8 cellular contexts compared by ENCODE assay signal in the genomic region with DNA sequence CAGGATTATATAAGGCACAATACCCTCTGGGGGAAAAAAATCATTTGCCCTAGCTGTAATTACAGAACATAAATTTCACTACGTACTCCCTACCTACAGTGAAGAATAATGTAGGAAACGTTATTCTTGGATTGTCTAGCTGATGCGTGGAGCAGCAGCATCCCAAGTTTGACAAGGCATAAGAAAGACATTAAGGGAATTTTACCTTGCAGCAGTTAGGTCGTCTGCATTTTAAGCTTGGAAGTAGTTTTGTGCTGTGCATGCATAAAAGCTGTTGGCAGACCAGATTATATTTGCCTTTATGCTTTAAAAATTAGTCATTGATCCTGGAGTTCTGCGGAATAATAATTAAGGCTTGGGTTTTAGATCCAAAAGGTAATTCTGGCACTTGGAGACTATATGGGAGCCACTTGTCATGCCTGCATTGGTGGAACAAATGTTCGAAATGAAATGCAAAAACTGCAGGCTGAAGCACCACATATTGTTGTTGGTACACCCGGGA. TPM values are rescaled to one million over a fixed set of nuclear protein-coding genes. Genes with fewer than 3 reads are reported as not detected.
DNase-seq lines count a peak whose midpoint lies in the region; ATAC-seq lines count a peak whose summit lies in the region.

No MANE protein-coding gene starts in this region.

- H3K4me3 ChIP-seq in iPS-18c (ENCODE audit: insufficient read depth, low read depth, low read length) = peak overlapping the region; percentile 98
- H3K4me3 ChIP-seq in stomach smooth muscle (ENCODE audit: low read length in 2 of 2) = peak overlapping the region; percentile 88 to 100

- H3K9ac ChIP-seq in stomach smooth muscle (ENCODE audit: low read length in 2 of 2) = peak overlapping the region; percentile 21 to 98

- peaks cover 68% of the 10 kb centered on the region for H3K36me3 Mint-ChIP-seq in T-helper 1 cell treated with Interleukin-12 subunit alpha and Interleukin-12 subunit beta and Interleukin-4 antibody, amounts not matched to agents 30 μg/mL and 1 μg/mL, for 36 hours (ENCODE audit: low read depth)
- peaks cover 82% of the 10 kb centered on the region for H3K36me3 Mint-ChIP-seq in activated T-helper 17 cell treated with anti-CD3 and anti-CD28 coated beads, Interleukin-2, amount 50 U/mL, for 72 hours (ENCODE audit: low read depth)

- peaks cover 45 to 59% of the 10 kb centered on the region in 2 donors for H3K36me3 ChIP-seq in stomach smooth muscle (ENCODE audit: control insufficient read depth in 2 of 2, insufficient read depth in 2 of 2, low read length in 2 of 2)

- H3K27me3 Mint-ChIP-seq in T-helper 1 cell treated with Interleukin-12 subunit alpha and Interleukin-12 subunit beta and Interleukin-4 antibody, amounts not matched to agents 30 μg/mL and 1 μg/mL, for 36 hours (ENCODE audit: low read depth) = no peaks in the 10 kb centered on the region
- H3K27me3 Mint-ChIP-seq in activated T-helper 17 cell treated with anti-CD3 and anti-CD28 coated beads, Interleukin-2, amount 50 U/mL, for 72 hours = no peaks in the 10 kb centered on the region

- H3K4me1 ChIP-seq in stomach smooth muscle (ENCODE audit: control insufficient read depth, insufficient read depth, low read length) = peaks cover 38% of the 10 kb centered on the region

- peak overlapping the region; percentile 37 for H3K27ac Mint-ChIP-seq in T-helper 1 cell treated with Interleukin-12 subunit alpha and Interleukin-12 subunit beta and Interleukin-4 antibody, amounts not matched to agents 30 μg/mL and 1 μg/mL, for 36 hours
- peak overlapping the region; percentile 100 for H3K27ac Mint-ChIP-seq in activated T-helper 17 cell treated with anti-CD3 and anti-CD28 coated beads, Interleukin-2, amount 50 U/mL, for 72 hours

- H3K4me1 Mint-ChIP-seq in T-helper 1 cell treated with Interleukin-12 subunit alpha and Interleukin-12 subunit beta and Interleukin-4 antibody, amounts not matched to agents 30 μg/mL and 1 μg/mL, for 36 hours (ENCODE audit: low read depth) = peaks cover 52% of the 10 kb centered on the region
- peaks cover 36% of the 10 kb centered on the region for H3K4me1 Mint-ChIP-seq in activated T-helper 17 cell treated with anti-CD3 and anti-CD28 coated beads, Interleukin-2, amount 50 U/mL, for 72 hours

- H3K4me3 Mint-ChIP-seq in T-helper 1 cell treated with Interleukin-12 subunit alpha and Interleukin-12 subunit beta and Interleukin-4 antibody, amounts not matched to agents 30 μg/mL and 1 μg/mL, for 36 hours = peak overlapping the region; percentile 97
- H3K4me3 Mint-ChIP-seq in activated T-helper 17 cell treated with anti-CD3 and anti-CD28 coated beads, Interleukin-2, amount 50 U/mL, for 72 hours = peak overlapping the region; percentile 97

- no peaks in the 10 kb centered on the region for H3K27me3 ChIP-seq in stomach smooth muscle (ENCODE audit: control insufficient read depth in 1 of 2, insufficient read depth in 2 of 2, low read length in 2 of 2)

- DNase-seq in T-helper 1 cell (no peak), NCI-H446 (lab: John Stamatoyannopoulos, UW) (no peak), caudate nucleus (lab: John Stamatoyannopoulos, UW) (no peak)

- H3K27ac ChIP-seq in stomach smooth muscle (ENCODE audit: low read length) (no peak overlapping the region), caudate nucleus (ENCODE audit: low read depth, low read length) (no peak overlapping the region)

- H3K9me3 ChIP-seq in iPS-18c (ENCODE audit: control insufficient read depth, insufficient read depth, low read length) (no peaks in the 10 kb centered on the region), stomach smooth muscle (ENCODE audit: control insufficient read depth in 2 of 2, low read length in 2 of 2) (no peaks in the 10 kb centered on the region)

- ATAC-seq in activated T-helper 17 cell treated with anti-CD3 and anti-CD28 coated beads, Interleukin-2, amount 50 U/mL, for 72 hours (replicated peaks) = no peak
- ATAC-seq in GM19351 (IDR thresholded peaks at IDR 0.05; ENCODE audit: unreplicated experiment) = no peak

- H3K9me3 Mint-ChIP-seq in T-helper 1 cell treated with Interleukin-12 subunit alpha and Interleukin-12 subunit beta and Interleukin-4 antibody, amounts not matched to agents 30 μg/mL and 1 μg/mL, for 36 hours = no peaks in the 10 kb centered on the region
- H3K9me3 Mint-ChIP-seq in activated T-helper 17 cell treated with anti-CD3 and anti-CD28 coated beads, Interleukin-2, amount 50 U/mL, for 72 hours = no peaks in the 10 kb centered on the region

RNA-seq across cellular contexts. Expression of a gene that starts 2.2 kb away (rescaled TPM):
- 100 to 1,000 TPM; 266 to 346 TPM for total RNA-seq in activated T-helper 17 cell treated with anti-CD3 and anti-CD28 coated beads, Interleukin-2, amount 50 U/mL, for 72 hours

RNA-seq across cellular contexts. Expression of a gene that starts 20.7 kb away (rescaled TPM):
- total RNA-seq in activated T-helper 17 cell treated with anti-CD3 and anti-CD28 coated beads, Interleukin-2, amount 50 U/mL, for 72 hours = 100 to 1,000 TPM in 1 of 2 donors, 10 to 100 TPM in 1; 87.1 to 108 TPM

RNA-seq across cellular contexts. Expression of a gene that starts 56.9 kb away (rescaled TPM):
- not detected for total RNA-seq in activated T-helper 17 cell treated with anti-CD3 and anti-CD28 coated beads, Interleukin-2, amount 50 U/mL, for 72 hours
